Comparison of ENCODE assay signal across 8 cellular contexts in genomic region chr19:4066682-4067395, GRCh38. TPM values are rescaled to one million over a fixed set of nuclear protein-coding genes. Genes with fewer than 3 reads are reported as not detected.
DNase-seq lines count a peak whose midpoint lies in the region; ATAC-seq and TF ChIP-seq lines count a peak whose summit lies in the region.

Gene ZBTB7A (minus strand): TSS chr19:4066899. CDS start chr19:4055232, 11,667 bp downstream.

- peak within 1 kb of the TSS; percentile 97 for H2BK120ac ChIP-seq in mesenchymal stem cell (ENCODE audit: low read depth, low read length)

- no peaks in the 10 kb centered on the region for H3K79me1 ChIP-seq in mesenchymal stem cell (replicated peaks; ENCODE audit: low read length, poor library complexity, severe bottlenecking)

- POLR2A ChIA-PET in HEK293T (lab: Yijun Ruan, JAX), result interaction anchor here (1.0 kb wide), 2 partner anchors 35 to 79 kb away, joined by 3 read pairs; no protein-coding TSS in a partner anchor

- no peak for ATAC-seq in HG03520 (IDR thresholded peaks at IDR 0.05; ENCODE audit: unreplicated experiment)

- peak within 1 kb of the TSS; percentile 82 for H4K8ac ChIP-seq in mesenchymal stem cell (ENCODE audit: low read length)

- peak within 1 kb of the TSS; percentile 82 to 84 for H3K14ac ChIP-seq in mesenchymal stem cell (ENCODE audit: low read length in 2 of 2)

- DNase-seq in AML-193 (lab: John Stamatoyannopoulos, UW) (peak; percentile 63 to 69), HEK293T (ENCODE audit: extremely low spot score) (peak; percentile 64), NOMO-1 treated with dmso at 0.1 percent for 144 hours (lab: John Stamatoyannopoulos, UW; ENCODE audit: unreplicated experiment) (peak; percentile 83), mesenchymal stem cell (peak; percentile 79)
- peak; percentile 69 for DNase-seq in activated CD8-positive, alpha-beta memory T cell treated with anti-CD3 and anti-CD28 coated beads, Interleukin-2, amount 50 U/mL, for 1 hour (ENCODE audit: extremely low read depth)
- DNase-seq in stimulated activated CD8-positive, alpha-beta memory T cell treated with anti-CD3 and anti-CD28 coated beads, Interleukin-15, amount 100 ng/mL, for 1 hour (ENCODE audit: low read depth), result peak; percentile 56

- H3K4me1 ChIP-seq in endocrine pancreas (ENCODE audit: control insufficient read depth, insufficient read depth, low read length) (no peaks in the 10 kb centered on the region), mesenchymal stem cell (ENCODE audit: control insufficient read depth, insufficient read depth, low read depth, low read length) (peaks cover 26% of the 10 kb centered on the region)

- H3K4me2 ChIP-seq in mesenchymal stem cell (ENCODE audit: low read length, poor library complexity, severe bottlenecking), result peak within 1 kb of the TSS; percentile 92

- H2BK12ac ChIP-seq in mesenchymal stem cell (ENCODE audit: low read length in 2 of 2), result peak within 1 kb of the TSS in 1 of 2 experiments; percentile 54

- H3K36me3 ChIP-seq in endocrine pancreas (ENCODE audit: control insufficient read depth, insufficient read depth, low read length), result no peaks in the 10 kb centered on the region
- peaks cover 15 to 24% of the 10 kb centered on the region in 2 experiments for H3K36me3 ChIP-seq in mesenchymal stem cell (ENCODE audit: control insufficient read depth in 1 of 2, insufficient read depth in 2 of 2, low read depth in 1 of 2, low read length in 2 of 2)

- H3K27me3 ChIP-seq in endocrine pancreas (ENCODE audit: control insufficient read depth, insufficient read depth, low read length) (no peaks in the 10 kb centered on the region), mesenchymal stem cell (ENCODE audit: control insufficient read depth in 1 of 2, insufficient read depth in 1 of 2, low read length in 2 of 2) (no peaks in the 10 kb centered on the region)

- no peak within 1 kb of the TSS for H2AFZ ChIP-seq in mesenchymal stem cell (ENCODE audit: low read depth, low read length)

- H3K9me3 ChIP-seq in endocrine pancreas (ENCODE audit: control insufficient read depth, low read length), result no peaks in the 10 kb centered on the region
- H3K9me3 ChIP-seq in mesenchymal stem cell (ENCODE audit: control insufficient read depth, low read length), result no peaks in the 10 kb centered on the region

- H3K27ac ChIP-seq in mesenchymal stem cell (ENCODE audit: low read length, poor library complexity, severe bottlenecking), result no peak within 1 kb of the TSS

- H2BK15ac ChIP-seq in mesenchymal stem cell (ENCODE audit: low read depth, poor library complexity, severe bottlenecking), result peak within 1 kb of the TSS; percentile 98

- H2BK5ac ChIP-seq in mesenchymal stem cell (ENCODE audit: low read depth, low read length, poor library complexity, severe bottlenecking), result no peak within 1 kb of the TSS

- peak within 1 kb of the TSS; percentile 88 for H4K91ac ChIP-seq in mesenchymal stem cell (ENCODE audit: low read length)

- H3K4me3 ChIP-seq in endocrine pancreas (ENCODE audit: control insufficient read depth, insufficient read depth, low read length) (no peak within 1 kb of the TSS), mesenchymal stem cell (ENCODE audit: insufficient read depth in 1 of 2, low read depth in 1 of 2, low read length in 2 of 2) (peak within 1 kb of the TSS; percentile 72 to 87)

- H3K18ac ChIP-seq in mesenchymal stem cell (ENCODE audit: low read depth in 1 of 2, low read length in 2 of 2), result peak within 1 kb of the TSS; percentile 97

- H3K4ac ChIP-seq in mesenchymal stem cell (ENCODE audit: low read depth in 1 of 2, low read length in 2 of 2), result peak within 1 kb of the TSS; percentile 73 to 99

- CTCF ChIA-PET in HEK293T (lab: Yijun Ruan, JAX), result no interaction called here

- WGBS in mesenchymal stem cell, result under 1% methylated on average over 37 of the region's 85 CpGs

- peak within 1 kb of the TSS; percentile 54 for H3K9ac ChIP-seq in endocrine pancreas (ENCODE audit: control insufficient read depth, insufficient read depth, low read length)
- peak within 1 kb of the TSS; percentile 79 for H3K9ac ChIP-seq in mesenchymal stem cell (ENCODE audit: low read length)

- no peak within 1 kb of the TSS for H2AK5ac ChIP-seq in mesenchymal stem cell (ENCODE audit: low read length, severe bottlenecking)

- peak within 1 kb of the TSS in 1 of 2 experiments; percentile 65 for H3K23ac ChIP-seq in mesenchymal stem cell (ENCODE audit: low read length in 2 of 2)

TF ChIP-seq in HEK293T, 16 proteins besides CTCF, POLR2A, EP300 and RAD21:
- TF ChIP-seq L3MBTL2 (conservative IDR thresholded peaks at IDR 0.05) (no peak), FOXM1 (IDR thresholded peaks at IDR 0.05; ENCODE audit: borderline replicate concordance) (0 out of 2 replicates have a peak, but pooled peaks have one; percentile 50)

RNA-seq across cellular contexts. Expression of gene ZBTB7A, which starts in this region (rescaled TPM):
- 27.7 TPM for polyA plus RNA-seq in mesenchymal stem cell (2013, experiment 1 of 2)
- polyA plus RNA-seq in mesenchymal stem cell (2013, experiment 2 of 2), result 26.9 TPM
